Comparison of ENCODE assay signal across 11 cellular contexts in genomic region chr6:166168616-166169548, GRCh38. TPM values are rescaled to one million over a fixed set of nuclear protein-coding genes. Genes with fewer than 3 reads are reported as not detected.
DNase-seq lines count a peak whose midpoint lies in the region; ATAC-seq, FAIRE-seq and TF ChIP-seq lines count a peak whose summit lies in the region.
"Had no signal": no experiment of that assay in that cellular context is flagged by ENCODE, and none has a peak within 500 bp of the region (broad histone marks: within the 10 kb centered on the region; RNA-seq: fewer than 3 reads in every experiment).

No MANE protein-coding gene starts in this region.

- DNase-seq in HepG2 (ENCODE audit: low spot score) (no peak), right lobe of liver (no peak), chondrocyte (ENCODE audit: low spot score) (no peak), MCF 10A (ENCODE audit: unreplicated experiment) (no peak)
- no peak for DNase-seq in naive thymus-derived CD4-positive, alpha-beta T cell
- no peak for DNase-seq in stimulated activated CD4-positive, alpha-beta T cell treated with anti-CD3 and anti-CD28 coated beads, Interleukin-4, amount 100 ng/mL, for 1 hour
- DNase-seq: NCI-H446 treated with DMSO at 0.1 percent for 48 hours had no signal

- CTCF ChIA-PET in HepG2 (lab: Yijun Ruan, JAX; ENCODE audit: low intra/inter-chr PET ratio, low total read pairs) = no interaction called here
- CTCF ChIA-PET in naive thymus-derived CD4-positive, alpha-beta T cell (lab: Charles Lee) = no interaction called here
- CTCF ChIA-PET in MCF 10A (lab: Yijun Ruan, JAX) = no interaction called here

- TF ChIP-seq POLR2A in HepG2 (IDR thresholded peaks at IDR 0.05; ENCODE audit: insufficient read depth in 1 of 2, low read depth in 2 of 2, low read length in 2 of 2) = no peak
- TF ChIP-seq POLR2A in right lobe of liver (IDR thresholded peaks at IDR 0.05) = no peak

- 56% methylated on average over 53 of the region's 65 CpGs for whole genome bisulfite sequencing in HepG2 (ENCODE audit: low lambda C conversion rate)
- WGBS in right lobe of liver (ENCODE audit: insufficient coverage, low coverage, low lambda C conversion rate, missing lambda C conversion rate) = 2% methylated on average over 12 of the region's 65 CpGs

- H3K27ac Mint-ChIP-seq in chondrocyte (ENCODE audit: unreplicated experiment) = no peak overlapping the region
- peak overlapping the region in 3 of 9 donors; percentile 8 to 62 (median 60) for H3K27ac Mint-ChIP-seq in naive thymus-derived CD4-positive, alpha-beta T cell
- H3K27ac Mint-ChIP-seq in MCF 10A (ENCODE audit: low read depth, unreplicated experiment) = no peak overlapping the region

- no peak overlapping the region for H2AFZ ChIP-seq in HepG2 (ENCODE audit: low read length)

- H3K4me1 Mint-ChIP-seq in chondrocyte (ENCODE audit: low read depth) (peaks cover 8% of the 10 kb centered on the region), MCF 10A (ENCODE audit: insufficient read depth, unreplicated experiment) (no peaks in the 10 kb centered on the region)
- H3K4me1 Mint-ChIP-seq in naive thymus-derived CD4-positive, alpha-beta T cell = peaks cover 0 to 22% (median 7%) of the 10 kb centered on the region in 7 donors

- H3K79me2 ChIP-seq in HepG2 (ENCODE audit: insufficient read depth, low read length) = no peaks in the 10 kb centered on the region

- H3K27me3 Mint-ChIP-seq in chondrocyte (ENCODE audit: low read depth) = peaks cover 60% of the 10 kb centered on the region
- H3K27me3 Mint-ChIP-seq in naive thymus-derived CD4-positive, alpha-beta T cell = peaks cover 49 to 57% (median 53%) of the 10 kb centered on the region in 5 donors
- H3K27me3 Mint-ChIP-seq in MCF 10A (ENCODE audit: insufficient read depth, unreplicated experiment) = peaks cover 20% of the 10 kb centered on the region

- ATAC-seq in HepG2 = no peak
- ATAC-seq in right lobe of liver = no peak
- no peak for ATAC-seq in naive thymus-derived CD4-positive, alpha-beta T cell
- ATAC-seq in HG02938 (IDR thresholded peaks at IDR 0.05; ENCODE audit: unreplicated experiment) = no peak
- no peak for ATAC-seq in GM21737 (IDR thresholded peaks at IDR 0.05; ENCODE audit: unreplicated experiment)

- H3K4me3 ChIP-seq in HepG2 (replicated peaks in 1 of 3; ENCODE audit: insufficient read depth in 1 of 3, low read depth in 2 of 3, low read length in 3 of 3) (no peak overlapping the region), right lobe of liver (no peak overlapping the region)
- H3K4me3 ChIP-seq in naive thymus-derived CD4-positive, alpha-beta T cell (ENCODE audit: low read length) = no peak overlapping the region

- H4K20me1 ChIP-seq in HepG2 (ENCODE audit: insufficient read depth, low read length) = no peaks in the 10 kb centered on the region

- no peak overlapping the region for H3K27ac ChIP-seq in HepG2 (ENCODE audit: extremely low read length, insufficient read depth, low read length)
- H3K27ac ChIP-seq in right lobe of liver = no peak overlapping the region
- H3K27ac ChIP-seq in naive thymus-derived CD4-positive, alpha-beta T cell (ENCODE audit: low read depth, low read length) = no peak overlapping the region

- TF ChIP-seq RAD21 in HepG2 (CRISPR knock-in tag; IDR thresholded peaks at IDR 0.05) = no peak

- H3K27me3 ChIP-seq in HepG2 (ENCODE audit: control insufficient read depth in 1 of 2, insufficient read depth in 2 of 2, low read length in 2 of 2) = peaks cover 25 to 90% of the 10 kb centered on the region in 2 experiments
- peaks cover 7 to 36% of the 10 kb centered on the region in 2 donors for H3K27me3 ChIP-seq in right lobe of liver
- H3K27me3 ChIP-seq in naive thymus-derived CD4-positive, alpha-beta T cell (ENCODE audit: control insufficient read depth in 2 of 2, insufficient read depth in 2 of 2, low read length in 2 of 2) = peaks cover 0 to 23% of the 10 kb centered on the region in 2 donors

- BruUV-seq in HepG2 (replicated peaks; lab: Mats Ljungman, UMichigan) (no TSS peak), MCF 10A (replicated peaks; lab: Mats Ljungman, UMichigan) (no TSS peak)

- TF ChIP-seq CTCF in HepG2 (CRISPR knock-in tag; IDR thresholded peaks at IDR 0.05) = no peak
- no peak for TF ChIP-seq CTCF in right lobe of liver (IDR thresholded peaks at IDR 0.05)
- TF ChIP-seq CTCF in chondrocyte (IDR thresholded peaks at IDR 0.05) = no peak
- TF ChIP-seq CTCF in MCF 10A (IDR thresholded peaks at IDR 0.05; ENCODE audit: unreplicated experiment) = no peak

- H3K9me3 Mint-ChIP-seq in chondrocyte (ENCODE audit: low read depth) = no peaks in the 10 kb centered on the region
- peaks cover 0 to 2% (median 0%) of the 10 kb centered on the region in 11 donors for H3K9me3 Mint-ChIP-seq in naive thymus-derived CD4-positive, alpha-beta T cell
- H3K9me3 Mint-ChIP-seq in MCF 10A (ENCODE audit: unreplicated experiment) = no peaks in the 10 kb centered on the region

- H3K4me3 Mint-ChIP-seq in chondrocyte (ENCODE audit: unreplicated experiment) = peak overlapping the region; percentile 70
- peak overlapping the region in 9 of 10 donors; percentile 54 to 87 (median 74) for H3K4me3 Mint-ChIP-seq in naive thymus-derived CD4-positive, alpha-beta T cell
- no peak overlapping the region for H3K4me3 Mint-ChIP-seq in MCF 10A (ENCODE audit: unreplicated experiment)

- in situ Hi-C loops in HepG2 (cut with HindIII; ENCODE audit: extremely low pct_ligation_motif_present, low pct_unique_long_range_greater_than_20kb) = no loop called here

- FAIRE-seq in HepG2 (lab: Jason Lieb, UNC) = no peak
- FAIRE-seq: bronchial epithelial cell, islet of Langerhans had no signal

- POLR2A ChIA-PET in HepG2 (lab: Yijun Ruan, JAX) (no interaction called here), MCF 10A (lab: Yijun Ruan, JAX) (no interaction called here)
- POLR2A ChIA-PET in naive thymus-derived CD4-positive, alpha-beta T cell (lab: Charles Lee) = no interaction called here

- no peak overlapping the region for H3K4me2 ChIP-seq in HepG2 (ENCODE audit: low read depth, low read length)

- H3K4me1 ChIP-seq in HepG2 (ENCODE audit: insufficient read depth, low read length) (no peaks in the 10 kb centered on the region), right lobe of liver (peaks cover 0 to 14% (median 0%) of the 10 kb centered on the region in 4 donors)
- peaks cover 0 to 3% of the 10 kb centered on the region in 2 donors for H3K4me1 ChIP-seq in naive thymus-derived CD4-positive, alpha-beta T cell (ENCODE audit: control insufficient read depth in 2 of 2, insufficient read depth in 2 of 2, low read length in 2 of 2)

- H3K36me3 ChIP-seq in HepG2 (replicated peaks in 1 of 2; ENCODE audit: control insufficient read depth in 1 of 2, insufficient read depth in 2 of 2, low read length in 2 of 2) (no peaks in the 10 kb centered on the region), right lobe of liver (no peaks in the 10 kb centered on the region)
- no peaks in the 10 kb centered on the region for H3K36me3 ChIP-seq in naive thymus-derived CD4-positive, alpha-beta T cell (ENCODE audit: control insufficient read depth in 2 of 3, insufficient read depth in 3 of 3, low read length in 3 of 3)

- H3K36me3 Mint-ChIP-seq in chondrocyte (ENCODE audit: low read depth) (no peaks in the 10 kb centered on the region), MCF 10A (ENCODE audit: insufficient read depth, unreplicated experiment) (no peaks in the 10 kb centered on the region)
- H3K36me3 Mint-ChIP-seq in naive thymus-derived CD4-positive, alpha-beta T cell = peaks cover 0 to 2% (median 0%) of the 10 kb centered on the region in 5 donors

- H3K9ac ChIP-seq in HepG2 (ENCODE audit: insufficient read depth, low read depth, low read length) = no peak overlapping the region

- TF ChIP-seq EP300 in HepG2 (IDR thresholded peaks at IDR 0.05; ENCODE audit: low read depth in 2 of 2, low read length in 2 of 2) (no peak), HepG2 (CRISPR knock-in tag; IDR thresholded peaks at IDR 0.05; ENCODE audit: borderline replicate concordance) (no peak)

- H3K9me3 ChIP-seq in HepG2 (ENCODE audit: low read length) (no peaks in the 10 kb centered on the region), right lobe of liver (no peaks in the 10 kb centered on the region)
- no peaks in the 10 kb centered on the region for H3K9me3 ChIP-seq in naive thymus-derived CD4-positive, alpha-beta T cell (ENCODE audit: control insufficient read depth in 2 of 3, low read length in 3 of 3)

- intact Hi-C loops in HepG2 (cut with micrococcal nuclease; ENCODE audit: unreplicated experiment) = no loop called here
- intact Hi-C loops in right lobe of liver (cut with DNase I) = no loop called here
- intact Hi-C loops in naive thymus-derived CD4-positive, alpha-beta T cell (cut with micrococcal nuclease) = no loop called here
- intact Hi-C loops in MCF 10A (cut with micrococcal nuclease) = no loop called here

TF ChIP-seq in HepG2, 621 proteins besides CTCF, POLR2A, EP300 and RAD21 (continues in another document):
- TF ChIP-seq ESRRA (CRISPR knock-in tag; IDR thresholded peaks at IDR 0.05; ENCODE audit: low read depth) (no peak), ZBTB38 (CRISPR knock-in tag; IDR thresholded peaks at IDR 0.05) (no peak), HMG20A (CRISPR knock-in tag; IDR thresholded peaks at IDR 0.05; ENCODE audit: borderline replicate concordance) (no peak)

RNA-seq across cellular contexts. Expression of gene TBXT, which starts 1.2 kb away (rescaled TPM):
- total RNA-seq in HepG2 (2016; rRNA removed; fragmentation: Illumina TruSeq; extraction: Trizol) (not detected in 2 replicates), right lobe of liver (not detected), chondrocyte (not detected in 3 replicates), MCF 10A (2022) (not detected in 2 replicates)
- not detected in 2 replicates for total RNA-seq in HepG2 (2016; cell fraction: cytosol; rRNA removed; fragmentation: Illumina TruSeq; extraction: Trizol; ENCODE audit: low read depth)
- total RNA-seq in HepG2 (2016; cell fraction: insoluble cytoplasmic fraction; rRNA removed; fragmentation: Illumina TruSeq; extraction: Trizol) = not detected in 2 replicates
- total RNA-seq in HepG2 (2016; cell fraction: membrane; rRNA removed; fragmentation: Illumina TruSeq; extraction: Trizol) = not detected in 2 replicates
- total RNA-seq in HepG2 (2016; cell fraction: nucleus; rRNA removed; fragmentation: Illumina TruSeq; extraction: Trizol) = not detected in 2 replicates
- polyA plus RNA-seq in HepG2 (2011; rRNA removed) = not detected in 2 replicates
- polyA plus RNA-seq in HepG2 (2011; cell fraction: cytosol; rRNA removed) = not detected in 2 replicates
- not detected in 2 replicates for polyA plus RNA-seq in HepG2 (2011; cell fraction: nucleus; rRNA removed)
- not detected in 2 replicates for polyA plus RNA-seq in HepG2 (2012)
- not detected in 2 replicates for polyA plus RNA-seq in HepG2 (2016; cell fraction: cytosol; fragmentation: Illumina TruSeq; extraction: Trizol; ENCODE audit: low read depth)
- polyA plus RNA-seq in HepG2 (2016; cell fraction: insoluble cytoplasmic fraction; fragmentation: Illumina TruSeq; extraction: Trizol; ENCODE audit: low read depth) = not detected in 2 replicates
- not detected in 2 replicates for polyA plus RNA-seq in HepG2 (2016; cell fraction: membrane; fragmentation: Illumina TruSeq; extraction: Trizol; ENCODE audit: low read depth)
- polyA plus RNA-seq in HepG2 (2016; cell fraction: nucleus; fragmentation: Illumina TruSeq; extraction: Trizol; ENCODE audit: insufficient read depth, low read depth) = not detected in 2 replicates
- polyA minus RNA-seq in HepG2 (2011; rRNA and poly(A)+ RNA removed; ENCODE audit: low replicate concordance) = not detected in 2 replicates
- not detected in 2 replicates for polyA minus RNA-seq in HepG2 (2011; cell fraction: cytosol; rRNA and poly(A)+ RNA removed)
- not detected in 2 replicates for polyA minus RNA-seq in HepG2 (2011; cell fraction: nucleus; rRNA and poly(A)+ RNA removed)
- not detected for total RNA-seq in naive thymus-derived CD4-positive, alpha-beta T cell
- not detected for polyA plus RNA-seq in naive thymus-derived CD4-positive, alpha-beta T cell
- total RNA-seq: bronchial epithelial cell had no signal
